ENCODE assay signal across 15 cellular contexts in genomic region chr9:130174920-130175321, GRCh38. TPM values are rescaled to one million over a fixed set of nuclear protein-coding genes. Genes with fewer than 3 reads are reported as not detected.
DNase-seq lines count a peak whose midpoint lies in the region; ATAC-seq and TF ChIP-seq lines count a peak whose summit lies in the region.
"Had no signal": no experiment of that assay in that cellular context is flagged by ENCODE, and none has a peak within 500 bp of the region (broad histone marks: within the 10 kb centered on the region; RNA-seq: fewer than 3 reads in every experiment).

No MANE protein-coding gene starts in this region.

- H3K9ac ChIP-seq in HCT116 (ENCODE audit: low read length) (no peak overlapping the region), rectal smooth muscle tissue (ENCODE audit: low read length) (no peak overlapping the region), GM23248 (no peak overlapping the region)
- H3K9ac ChIP-seq: BLaER1 had no signal

- no peak for DNase-seq in CD8-positive, alpha-beta T cell
- DNase-seq in HCT116 (ENCODE audit: low read depth, low spot score) = no peak
- peak; percentile 74 for DNase-seq in glutamatergic neuron
- no peak for DNase-seq in GM23248
- no peak for DNase-seq in G401 (ENCODE audit: low spot score)
- DNase-seq in activated gamma-delta T cell treated with Interleukin-2 at 50 U/mL for 16 hours = no peak
- DNase-seq: activated CD8-positive, alpha-beta memory T cell treated with anti-CD3 and anti-CD28 coated beads, Interleukin-2, amount 10 ng/mL, durations not matched to agents 7 days and 5 days; EL; hippocampal formation; left lung; NCI-H1105; trophoblast cell had no signal

- no peak for TF ChIP-seq POLR2A in HCT116 (IDR thresholded peaks at IDR 0.05; ENCODE audit: borderline replicate concordance, extremely low read depth, insufficient read depth, insufficient read length)

- no peaks in the 10 kb centered on the region for H3K36me3 Mint-ChIP-seq in CD8-positive, alpha-beta T cell
- H3K36me3 Mint-ChIP-seq in glutamatergic neuron (ENCODE audit: unreplicated experiment) = no peaks in the 10 kb centered on the region
- H3K36me3 Mint-ChIP-seq: activated CD8-positive, alpha-beta memory T cell treated with anti-CD3 and anti-CD28 coated beads, Interleukin-2, amount 10 ng/mL, durations not matched to agents 7 days and 5 days had no signal

- in situ Hi-C loops in GM23248 (cut with MboI) (no loop called here), G401 (cut with HindIII; ENCODE audit: low sequenced_read_pairs) (no loop called here)

- TF ChIP-seq CTCF in CD8-positive, alpha-beta T cell (IDR thresholded peaks at IDR 0.05) = no peak
- TF ChIP-seq CTCF in HCT116 (IDR thresholded peaks at IDR 0.05 in 2 of 3, conservative IDR thresholded peaks at IDR 0.05 in 1 of 3; ENCODE audit: borderline replicate concordance in 1 of 3, insufficient read depth in 1 of 3, low read depth in 2 of 3, low read length in 2 of 3) (no peak), glutamatergic neuron (IDR thresholded peaks at IDR 0.05; ENCODE audit: partially characterized antibody, unreplicated experiment) (no peak)

- RAD21 ChIA-PET in HCT116 (lab: Charles Lee; ENCODE audit: low non-redundant PET in 1 of 2, low total read pairs in 2 of 2, uncharacterized antibody in 2 of 2, unreplicated experiment in 2 of 2) = no interaction called here

- H3K4me1 ChIP-seq in CD8-positive, alpha-beta T cell (ENCODE audit: insufficient read depth, low read length) = peaks cover 7% of the 10 kb centered on the region
- H3K4me1 ChIP-seq in HCT116 (ENCODE audit: control insufficient read depth in 1 of 2, insufficient read depth in 2 of 2, low read length in 2 of 2) (peaks cover 8 to 25% of the 10 kb centered on the region in 2 experiments), rectal smooth muscle tissue (ENCODE audit: control insufficient read depth, insufficient read depth, low read length) (peaks cover 32% of the 10 kb centered on the region), GM23248 (ENCODE audit: insufficient read depth) (0 out of 2 replicates have a peak, but pooled peaks cover 6% of the 10 kb centered on the region)

- peaks cover 69% of the 10 kb centered on the region for H3K79me2 ChIP-seq in HCT116 (ENCODE audit: insufficient read depth, low read length)
- peaks cover 66% of the 10 kb centered on the region for H3K79me2 ChIP-seq in GM23248 (ENCODE audit: insufficient read depth)

- TF ChIP-seq RAD21 in HCT116 (IDR thresholded peaks at IDR 0.05; ENCODE audit: low read depth) = no peak

- BruUV-seq in HCT116 (replicated peaks; lab: Mats Ljungman, UMichigan) = TSS peak; percentile 37

- H3K9me3 ChIP-seq in CD8-positive, alpha-beta T cell (ENCODE audit: low read length) = no peaks in the 10 kb centered on the region
- H3K9me3 ChIP-seq in HCT116 (ENCODE audit: control insufficient read depth in 1 of 2, insufficient read depth in 1 of 2, low read depth in 1 of 2, low read length in 2 of 2) = no peaks in the 10 kb centered on the region
- no peaks in the 10 kb centered on the region for H3K9me3 ChIP-seq in GM23248 (ENCODE audit: low read depth)
- H3K9me3 ChIP-seq: BLaER1, left lung had no signal

- 60 to 69% methylated on average over 8 of the region's 8 CpGs for WGBS in GM23248 (ENCODE audit: low coverage in 1 of 2, low lambda C conversion rate in 2 of 2, missing lambda C conversion rate in 2 of 2), 2 experiments

- POLR2A ChIA-PET in CD8-positive, alpha-beta T cell (lab: Charles Lee) = no interaction called here
- POLR2A ChIA-PET in HCT116 (lab: Charles Lee) = no interaction called here

- H3K4me3 Mint-ChIP-seq in CD8-positive, alpha-beta T cell = peak overlapping the region; percentile 37
- peak overlapping the region; percentile 93 for H3K4me3 Mint-ChIP-seq in glutamatergic neuron (ENCODE audit: unreplicated experiment)
- H3K4me3 Mint-ChIP-seq: activated CD8-positive, alpha-beta memory T cell treated with anti-CD3 and anti-CD28 coated beads, Interleukin-2, amount 10 ng/mL, durations not matched to agents 7 days and 5 days had no signal

- H3K27ac Mint-ChIP-seq in CD8-positive, alpha-beta T cell = no peak overlapping the region
- H3K27ac Mint-ChIP-seq in glutamatergic neuron (ENCODE audit: unreplicated experiment) = peak overlapping the region; percentile 96
- H3K27ac Mint-ChIP-seq: activated CD8-positive, alpha-beta memory T cell treated with anti-CD3 and anti-CD28 coated beads, Interleukin-2, amount 10 ng/mL, durations not matched to agents 7 days and 5 days had no signal

- intact Hi-C loops in CD8-positive, alpha-beta T cell (cut with DNase I, micrococcal nuclease) = loop anchor here in 1 of 2 experiments (5.0 kb wide), 1 partner anchor 48 kb away; no protein-coding TSS in a partner anchor
- intact Hi-C loops in HCT116 (cut with micrococcal nuclease) = no loop called here

- peaks cover 9% of the 10 kb centered on the region; the same call in 1 of the 2 replicates for H3F3A ChIP-seq in GM23248 (ENCODE audit: insufficient read depth)

- H3K27me3 ChIP-seq in CD8-positive, alpha-beta T cell (ENCODE audit: insufficient read depth, low read length) = no peaks in the 10 kb centered on the region
- H3K27me3 ChIP-seq in HCT116 (ENCODE audit: insufficient read depth, low read length) = no peaks in the 10 kb centered on the region
- no peaks in the 10 kb centered on the region for H3K27me3 ChIP-seq in rectal smooth muscle tissue (ENCODE audit: control insufficient read depth, insufficient read depth, low read length)
- no peaks in the 10 kb centered on the region for H3K27me3 ChIP-seq in GM23248 (replicated peaks; ENCODE audit: insufficient read depth)

- H3K9me3 Mint-ChIP-seq in CD8-positive, alpha-beta T cell = no peaks in the 10 kb centered on the region
- H3K9me3 Mint-ChIP-seq in glutamatergic neuron (ENCODE audit: unreplicated experiment) = peaks cover 12% of the 10 kb centered on the region

- no peaks in the 10 kb centered on the region for H3K36me3 ChIP-seq in CD8-positive, alpha-beta T cell (ENCODE audit: insufficient read depth, low read length)
- H3K36me3 ChIP-seq in HCT116 (ENCODE audit: control insufficient read depth in 1 of 2, insufficient read depth in 2 of 2, low read length in 2 of 2) = peaks cover 0 to 4% of the 10 kb centered on the region in 2 experiments; a peak in 1 of 4 replicates
- no peaks in the 10 kb centered on the region for H3K36me3 ChIP-seq in rectal smooth muscle tissue (ENCODE audit: control insufficient read depth, insufficient read depth, low read length)
- H3K36me3 ChIP-seq in GM23248 (ENCODE audit: low read depth) = no peaks in the 10 kb centered on the region
- H3K36me3 ChIP-seq: left lung had no signal

- H3K27me3 Mint-ChIP-seq in CD8-positive, alpha-beta T cell (ENCODE audit: low read depth) = peaks cover 18% of the 10 kb centered on the region
- H3K27me3 Mint-ChIP-seq in glutamatergic neuron (ENCODE audit: unreplicated experiment) = peaks cover 17% of the 10 kb centered on the region

- H4K20me1 ChIP-seq in HCT116 (ENCODE audit: insufficient read depth) = no peaks in the 10 kb centered on the region
- H4K20me1 ChIP-seq in GM23248 (ENCODE audit: insufficient read depth) = no peaks in the 10 kb centered on the region

- ATAC-seq in CD8-positive, alpha-beta T cell = no peak
- ATAC-seq in HCT116 = no peak
- ATAC-seq: activated CD8-positive, alpha-beta memory T cell treated with anti-CD3 and anti-CD28 coated beads, Interleukin-2, amount 10 ng/mL, durations not matched to agents 7 days and 5 days; left lung had no signal

- no peak overlapping the region for H3K4me3 ChIP-seq in CD8-positive, alpha-beta T cell (ENCODE audit: low read depth, low read length)
- H3K4me3 ChIP-seq in HCT116 (replicated peaks in 1 of 2; ENCODE audit: low read depth in 1 of 2, low read length in 2 of 2) = no peak overlapping the region
- H3K4me3 ChIP-seq in rectal smooth muscle tissue (ENCODE audit: low read length) = no peak overlapping the region
- H3K4me3 ChIP-seq in GM23248 = no peak overlapping the region
- H3K4me3 ChIP-seq: BLaER1, left lung had no signal

- no peak overlapping the region for H3K27ac ChIP-seq in CD8-positive, alpha-beta T cell (ENCODE audit: low read depth, low read length)
- H3K27ac ChIP-seq in HCT116 (ENCODE audit: low read depth, low read length) = no peak overlapping the region
- H3K27ac ChIP-seq in rectal smooth muscle tissue (ENCODE audit: low read depth, low read length) = peak overlapping the region; percentile 93
- H3K27ac ChIP-seq in GM23248 = no peak overlapping the region
- H3K27ac ChIP-seq: BLaER1, left lung, SK-N-MC had no signal

- no peaks in the 10 kb centered on the region for H3K9me2 ChIP-seq in HCT116 (ENCODE audit: insufficient read depth)
- H3K9me2 ChIP-seq in GM23248 (ENCODE audit: insufficient read depth) = no peaks in the 10 kb centered on the region

- peaks cover 10% of the 10 kb centered on the region for H3K4me1 Mint-ChIP-seq in CD8-positive, alpha-beta T cell (ENCODE audit: low read depth)
- H3K4me1 Mint-ChIP-seq in glutamatergic neuron (ENCODE audit: low read depth, unreplicated experiment) = peaks cover 24% of the 10 kb centered on the region

- H3K4me2 ChIP-seq in HCT116 (ENCODE audit: low read length) = no peak overlapping the region
- H3K4me2 ChIP-seq in GM23248 (ENCODE audit: unreplicated experiment) = no peak overlapping the region

- H2AFZ ChIP-seq in HCT116 (ENCODE audit: low read depth, low read length, poor library complexity, severe bottlenecking) (no peak overlapping the region), GM23248 (no peak overlapping the region)

- CTCF ChIA-PET in CD8-positive, alpha-beta T cell (lab: Charles Lee) = interaction anchor here (2.5 kb wide), 1 partner anchor 68 kb away, joined by 9 read pairs; no protein-coding TSS in a partner anchor
- CTCF ChIA-PET in HCT116 (lab: Charles Lee) = interaction anchor here (0.8 kb wide), 1 partner anchor 61 kb away, joined by 3 read pairs; no protein-coding TSS in a partner anchor

TF ChIP-seq in HCT116, 20 proteins besides CTCF, POLR2A, EP300 and RAD21 (continues in another document):
- TF ChIP-seq YY1 (IDR thresholded peaks at IDR 0.05; ENCODE audit: extremely low read depth, insufficient replicate concordance, low read depth, low read length) (no peak), MAX (IDR thresholded peaks at IDR 0.05) (no peak), TCF7L2 (IDR thresholded peaks at IDR 0.05; ENCODE audit: borderline replicate concordance, extremely low read depth, insufficient read depth, insufficient read length) (no peak), ZFX (IDR thresholded peaks at IDR 0.05) (no peak)

RNA-seq across cellular contexts. Expression of gene NCS1, which starts 2.7 kb away (rescaled TPM):
- total RNA-seq in CD8-positive, alpha-beta T cell = 1 to 10 TPM; 2.6 to 3.8 TPM
- total RNA-seq in HCT116 (2021; ENCODE audit: unreplicated experiment) (68.7 TPM), glutamatergic neuron (ENCODE audit: unreplicated experiment) (312 TPM)
- 26.6 and 30.0 TPM in 2 replicates for polyA plus RNA-seq in HCT116 (2012)
- total RNA-seq in GM23248 (2014; rRNA removed; shearing (Covaris generic)) = 32.2 and 33.0 TPM in 2 replicates
- 4.7 and 5.7 TPM in 2 replicates for polyA plus RNA-seq in GM23248 (2016; fragmentation: Nextera tagmentation; extraction: Ambion mirVana)
- 36.4 and 44.9 TPM in 2 replicates for total RNA-seq in G401 (2014; rRNA removed; shearing (Covaris generic))
